In the genomic region with DNA sequence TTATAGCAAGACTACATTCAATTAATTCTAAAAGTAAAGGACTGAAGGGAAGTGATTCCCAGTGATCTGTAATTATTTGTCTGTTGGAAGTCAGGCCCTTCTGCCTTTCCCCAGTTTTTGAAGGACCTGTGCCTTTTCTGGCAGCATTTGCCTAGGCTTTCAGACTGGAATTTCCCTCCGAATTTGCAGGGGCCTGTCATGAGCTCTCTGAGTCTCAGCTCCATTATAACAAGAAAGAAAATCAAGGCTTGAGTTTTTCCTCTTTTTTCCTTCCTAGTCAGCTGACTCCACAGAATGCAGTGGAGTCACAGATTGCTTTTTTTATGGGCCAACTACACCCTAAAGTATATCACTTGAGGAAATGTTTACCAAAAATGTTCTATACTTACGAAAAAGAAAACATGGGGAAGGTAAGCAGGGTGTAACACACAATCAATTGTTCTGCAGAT, we compare ENCODE assay signal across 8 cellular contexts. TPM values are rescaled to one million over a fixed set of nuclear protein-coding genes. Genes with fewer than 3 reads are reported as not detected.
DNase-seq lines count a peak whose midpoint lies in the region; ATAC-seq and TF ChIP-seq lines count a peak whose summit lies in the region.

No MANE protein-coding gene starts in this region.

- no peak for TF ChIP-seq POLR2A in ovary (IDR thresholded peaks at IDR 0.05)

- H3K27ac ChIP-seq in ovary: no peak overlapping the region

- ATAC-seq in left lobe of liver (peak; percentile 9), GM21526 (IDR thresholded peaks at IDR 0.05; ENCODE audit: low FRiP score, unreplicated experiment) (no peak), GM21381 (IDR thresholded peaks at IDR 0.05; ENCODE audit: unreplicated experiment) (no peak)

- no peak overlapping the region for H3K27ac Mint-ChIP-seq in activated naive CD4-positive, alpha-beta T cell treated with anti-CD3 and anti-CD28 coated beads, Interleukin-2, amount 10 ng/mL, durations not matched to agents 7 days and 5 days
- H3K27ac Mint-ChIP-seq in activated naive CD8-positive, alpha-beta T cell treated with anti-CD3 and anti-CD28 coated beads for 36 hours: no peak overlapping the region
- H3K27ac Mint-ChIP-seq in type B pancreatic cell: peak overlapping the region; percentile 19

- peaks cover 4% of the 10 kb centered on the region for H3K4me1 Mint-ChIP-seq in activated naive CD4-positive, alpha-beta T cell treated with anti-CD3 and anti-CD28 coated beads, Interleukin-2, amount 10 ng/mL, durations not matched to agents 7 days and 5 days
- peaks cover 7% of the 10 kb centered on the region for H3K4me1 Mint-ChIP-seq in activated naive CD8-positive, alpha-beta T cell treated with anti-CD3 and anti-CD28 coated beads for 36 hours
- H3K4me1 Mint-ChIP-seq in type B pancreatic cell (ENCODE audit: unreplicated experiment): no peaks in the 10 kb centered on the region

- TF ChIP-seq CTCF in type B pancreatic cell (conservative IDR thresholded peaks at IDR 0.05) (no peak), ovary (IDR thresholded peaks at IDR 0.05) (no peak)

- intact Hi-C loops in ovary (cut with DNase I): no loop called here

- H3K27me3 ChIP-seq in ovary: no peaks in the 10 kb centered on the region

- no peak for TF ChIP-seq EP300 in ovary (IDR thresholded peaks at IDR 0.05)

- no peaks in the 10 kb centered on the region for H3K9me3 Mint-ChIP-seq in activated naive CD4-positive, alpha-beta T cell treated with anti-CD3 and anti-CD28 coated beads, Interleukin-2, amount 10 ng/mL, durations not matched to agents 7 days and 5 days
- no peaks in the 10 kb centered on the region for H3K9me3 Mint-ChIP-seq in activated naive CD8-positive, alpha-beta T cell treated with anti-CD3 and anti-CD28 coated beads for 36 hours
- no peaks in the 10 kb centered on the region for H3K9me3 Mint-ChIP-seq in type B pancreatic cell

- H3K9me3 ChIP-seq in ovary: no peaks in the 10 kb centered on the region

- H3K4me1 ChIP-seq in ovary (ENCODE audit: insufficient read depth): no peaks in the 10 kb centered on the region

- H3K4me3 ChIP-seq in ovary: no peak overlapping the region

- H3K36me3 ChIP-seq in ovary: no peaks in the 10 kb centered on the region

- peak overlapping the region; percentile 62 for H3K4me3 Mint-ChIP-seq in activated naive CD4-positive, alpha-beta T cell treated with anti-CD3 and anti-CD28 coated beads, Interleukin-2, amount 10 ng/mL, durations not matched to agents 7 days and 5 days
- H3K4me3 Mint-ChIP-seq in activated naive CD8-positive, alpha-beta T cell treated with anti-CD3 and anti-CD28 coated beads for 36 hours: peak overlapping the region; percentile 75
- peak overlapping the region; percentile 87 for H3K4me3 Mint-ChIP-seq in type B pancreatic cell

- no peaks in the 10 kb centered on the region for H3K36me3 Mint-ChIP-seq in activated naive CD4-positive, alpha-beta T cell treated with anti-CD3 and anti-CD28 coated beads, Interleukin-2, amount 10 ng/mL, durations not matched to agents 7 days and 5 days
- no peaks in the 10 kb centered on the region for H3K36me3 Mint-ChIP-seq in activated naive CD8-positive, alpha-beta T cell treated with anti-CD3 and anti-CD28 coated beads for 36 hours
- no peaks in the 10 kb centered on the region for H3K36me3 Mint-ChIP-seq in type B pancreatic cell

- peaks cover 67% of the 10 kb centered on the region for H3K27me3 Mint-ChIP-seq in activated naive CD4-positive, alpha-beta T cell treated with anti-CD3 and anti-CD28 coated beads, Interleukin-2, amount 10 ng/mL, durations not matched to agents 7 days and 5 days
- peaks cover 68% of the 10 kb centered on the region for H3K27me3 Mint-ChIP-seq in activated naive CD8-positive, alpha-beta T cell treated with anti-CD3 and anti-CD28 coated beads for 36 hours
- H3K27me3 Mint-ChIP-seq in type B pancreatic cell: peaks cover 53% of the 10 kb centered on the region

- DNase-seq in activated naive CD4-positive, alpha-beta T cell treated with anti-CD3 and anti-CD28 coated beads, Interleukin-2, amount 10 ng/mL, durations not matched to agents 7 days and 5 days: no peak
- DNase-seq in activated naive CD4-positive, alpha-beta T cell treated with Interleukin-2 at 50 U/mL for 16 hours: no peak
- no peak for DNase-seq in activated naive CD8-positive, alpha-beta T cell treated with anti-CD3 and anti-CD28 coated beads for 36 hours
- DNase-seq in left lobe of liver (ENCODE audit: low spot score) (no peak), type B pancreatic cell (ENCODE audit: extremely low spot score, unreplicated experiment) (no peak), ovary (no peak)

- CTCF ChIA-PET in activated naive CD4-positive, alpha-beta T cell treated with anti-CD3 and anti-CD28 coated beads, Interleukin-2, amount 10 ng/mL, durations not matched to agents 7 days and 5 days (lab: Charles Lee): no interaction called here

- 4 to 6% (median 6%) methylated on average over 2 of the region's 2 CpGs for WGBS in ovary, 3 donors

RNA-seq across cellular contexts. Expression of gene NR5A2, which starts 1.1 kb away (rescaled TPM):
- total RNA-seq in activated naive CD8-positive, alpha-beta T cell treated with anti-CD3 and anti-CD28 coated beads for 36 hours: under 1 TPM; 0.06 to 0.08 TPM
- total RNA-seq in left lobe of liver (27.9 TPM), type B pancreatic cell (ENCODE audit: low replicate concordance) (3.5 and 6.2 TPM in 2 replicates), ovary (1 to 10 TPM; 1.5 to 6.0 (median 2.3) TPM)
- 10 to 100 TPM in 1 of 2 donors, 1 to 10 TPM in 1; 4.1 to 45.8 TPM for polyA plus RNA-seq in ovary
